15 cellular contexts compared by ENCODE assay signal in the genomic region with DNA sequence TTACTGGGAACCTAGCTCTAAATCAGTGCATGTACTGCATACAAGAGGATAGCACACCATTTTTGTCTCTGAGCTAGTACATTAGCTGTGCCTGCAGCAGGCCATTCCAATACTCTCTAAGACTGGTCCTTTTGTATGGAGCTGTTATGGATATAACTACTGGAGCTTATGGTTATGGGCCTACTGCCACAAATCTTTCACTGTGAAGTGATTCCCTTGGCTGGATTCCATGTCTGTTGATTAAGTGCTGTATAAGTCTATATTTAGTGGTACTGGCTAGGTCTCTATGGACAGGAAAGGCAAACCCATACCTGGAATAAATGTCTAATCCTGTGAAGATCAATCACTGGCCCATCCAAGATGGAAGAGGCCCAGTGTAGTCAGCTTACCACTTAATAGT.
"Had no signal": no experiment of that assay in that cellular context is flagged by ENCODE, and none has a peak within 500 bp of the region (broad histone marks: within the 10 kb centered on the region; RNA-seq: fewer than 3 reads in every experiment).

No MANE protein-coding gene starts in this region.

- H3K4me3 ChIP-seq: breast epithelium, lung, stomach, testis, upper lobe of left lung had no signal

- H3K27me3 ChIP-seq: breast epithelium, stomach, testis, upper lobe of left lung had no signal

- H3K27ac ChIP-seq: breast epithelium, epithelial cell of prostate, stomach, testis, upper lobe of left lung had no signal

- ATAC-seq: activated CD4-positive, CD25-positive, alpha-beta regulatory T cell treated with anti-CD3 and anti-CD28 coated beads, Interleukin-2, amount 50 U/mL, for 24 hours; T-cell had no signal

- H3K9me3 ChIP-seq: breast epithelium, stomach, testis, upper lobe of left lung had no signal

- H3K36me3 ChIP-seq: breast epithelium, stomach, upper lobe of left lung had no signal

- DNase-seq: activated naive CD4-positive, alpha-beta T cell treated with Interleukin-2 at 50 U/mL for 16 hours; activated T-cell treated with anti-CD3 and anti-CD28 coated beads for 4 hours; dermis blood vessel endothelial cell; immature natural killer cell; stimulated activated CD4-positive, alpha-beta T cell treated with anti-CD3 and anti-CD28 coated beads, Interleukin-12 subunit alpha, Interleukin-12 subunit beta, amount 100 ng/mL, for 4 hours; stimulated activated CD4-positive, alpha-beta T cell treated with anti-CD3 and anti-CD28 coated beads, Interleukin-2, amount 100 ng/mL, for 24 hours; stomach; T-cell; T1000; testis; upper lobe of left lung had no signal

- H3K4me1 ChIP-seq: breast epithelium, testis had no signal
